Comparison of ENCODE assay signal across 25 cellular contexts in genomic region chr2:203846490-203847105, GRCh38. TPM values are rescaled to one million over a fixed set of nuclear protein-coding genes. Genes with fewer than 3 reads are reported as not detected.
DNase-seq lines count a peak whose midpoint lies in the region; ATAC-seq and TF ChIP-seq lines count a peak whose summit lies in the region.
"Had no signal": no experiment of that assay in that cellular context is flagged by ENCODE, and none has a peak within 500 bp of the region (broad histone marks: within the 10 kb centered on the region; RNA-seq: fewer than 3 reads in every experiment).

No MANE protein-coding gene starts in this region.

- H3K4me3 ChIP-seq in adipocyte (ENCODE audit: low read length) (peak overlapping the region; percentile 35), gastroesophageal sphincter (no peak overlapping the region), right cardiac atrium (ENCODE audit: low read length) (no peak overlapping the region), skeletal muscle satellite cell (ENCODE audit: low read length) (no peak overlapping the region)
- H3K4me3 ChIP-seq: GM23338, SJSA1 had no signal

- peak; percentile 43 for ATAC-seq in gastroesophageal sphincter
- ATAC-seq in right cardiac atrium: peak; percentile 85 to 95
- ATAC-seq: GM23338, HepG2 had no signal

- H3K27ac ChIP-seq in gastroesophageal sphincter (no peak overlapping the region), right cardiac atrium (ENCODE audit: low read length) (no peak overlapping the region)
- H3K27ac ChIP-seq: C4-2B, SJSA1 had no signal

- TF ChIP-seq EP300 in gastroesophageal sphincter (IDR thresholded peaks at IDR 0.05): no peak

- DNase-seq in adipocyte (ENCODE audit: low read depth) (no peak), right cardiac atrium (peak; percentile 50 to 69 (median 53)), GM13976 (ENCODE audit: low spot score) (no peak), NCI-H2081 treated with DMSO at 0.1 percent for 48 hours (lab: John Stamatoyannopoulos, UW) (no peak)
- no peak for DNase-seq in effector CD8-positive, alpha-beta T cell (lab: John Stamatoyannopoulos, UW)
- DNase-seq: CD8-positive, alpha-beta memory T cell; DMS79 treated with DMSO at 0.1 percent for 48 hours; GF-D8; H9; Karpas-422; NCI-H1092 treated with DMSO at 0.1 percent for 48 hours; NCI-H1436; NCI-H187; NCI-H2107; NCI-H446; NCI-H524 treated with DMSO at 0.1 percent for 48 hours; NCI-H774 had no signal

- no peaks in the 10 kb centered on the region for H3K36me3 ChIP-seq in adipocyte (ENCODE audit: control insufficient read depth, insufficient read depth, low read length, severe bottlenecking)
- H3K36me3 ChIP-seq in gastroesophageal sphincter: no peaks in the 10 kb centered on the region
- no peaks in the 10 kb centered on the region for H3K36me3 ChIP-seq in skeletal muscle satellite cell (ENCODE audit: insufficient read depth, low read length)
- H3K36me3 ChIP-seq: SJSA1 had no signal

- no peaks in the 10 kb centered on the region for H3K9me3 ChIP-seq in adipocyte (ENCODE audit: control insufficient read depth, low read length)
- H3K9me3 ChIP-seq in gastroesophageal sphincter: no peaks in the 10 kb centered on the region
- H3K9me3 ChIP-seq in right cardiac atrium (ENCODE audit: control insufficient read depth, low read length): no peaks in the 10 kb centered on the region
- no peaks in the 10 kb centered on the region for H3K9me3 ChIP-seq in skeletal muscle satellite cell (replicated peaks; ENCODE audit: low read length)
- H3K9me3 ChIP-seq: SJSA1 had no signal

- WGBS in gastroesophageal sphincter (ENCODE audit: low coverage in 1 of 2), 2 donors: 50 to 82% methylated on average over 2 to 6 of the region's 8 CpGs
- 55% methylated on average over 8 of the region's 8 CpGs for WGBS in right cardiac atrium

- H3K4me1 ChIP-seq in adipocyte (ENCODE audit: control insufficient read depth, insufficient read depth, low read length) (peaks cover 19% of the 10 kb centered on the region), gastroesophageal sphincter (no peaks in the 10 kb centered on the region), right cardiac atrium (ENCODE audit: control insufficient read depth, insufficient read depth, low read length) (no peaks in the 10 kb centered on the region), skeletal muscle satellite cell (ENCODE audit: control insufficient read depth, insufficient read depth, low read length) (no peaks in the 10 kb centered on the region)
- H3K4me1 ChIP-seq: SJSA1 had no signal

- H3K9ac ChIP-seq in adipocyte (ENCODE audit: low read length) (peak overlapping the region; percentile 61), skeletal muscle satellite cell (ENCODE audit: low read depth, low read length) (no peak overlapping the region)

- no peak for TF ChIP-seq CTCF in gastroesophageal sphincter (IDR thresholded peaks at IDR 0.05)
- TF ChIP-seq CTCF in GM13976 (IDR thresholded peaks at IDR 0.05; ENCODE audit: borderline replicate concordance, control extremely low read depth, extremely low read depth, insufficient read depth, missing control alignments): no peak

- no peak for TF ChIP-seq POLR2A in gastroesophageal sphincter (IDR thresholded peaks at IDR 0.05)

- in situ Hi-C loops in GM13976 (cut with MboI; ENCODE audit: low sequenced_read_pairs, unreplicated experiment): no loop called here

- intact Hi-C loops in right cardiac atrium (cut with DNase I): no loop called here

- H3K27me3 ChIP-seq in adipocyte (replicated peaks; ENCODE audit: control insufficient read depth, insufficient read depth, low read length) (no peaks in the 10 kb centered on the region), gastroesophageal sphincter (no peaks in the 10 kb centered on the region), right cardiac atrium (ENCODE audit: control insufficient read depth, insufficient read depth) (no peaks in the 10 kb centered on the region), skeletal muscle satellite cell (ENCODE audit: control insufficient read depth, insufficient read depth, low read length) (peaks cover 14% of the 10 kb centered on the region)

- peak overlapping the region; percentile 37 for H3K4me2 ChIP-seq in skeletal muscle satellite cell (ENCODE audit: low read length)
- H3K4me2 ChIP-seq: GM23338 had no signal

RNA-seq across cellular contexts. Expression of gene CTLA4, which starts 21.0 kb away (rescaled TPM):
- total RNA-seq in gastroesophageal sphincter: under 1 TPM in 1 of 4 donors, not detected in 3; 0.81 TPM
- not detected for total RNA-seq in right cardiac atrium
- 0.07 TPM for polyA plus RNA-seq in right cardiac atrium
- not detected in 2 replicates for total RNA-seq in skeletal muscle satellite cell (2012; rRNA removed)
- total RNA-seq: A673, GM23338, H9, HepG2, HT1080, SJSA1 had no signal
- polyA plus RNA-seq: GM23338 had no signal

Comparison
In these comparisons a context has a peak if more than half of its experiments do, and no peak if none do; other contexts are left out.
1. DNase-seq: peak in right cardiac atrium (3 of 3); none in adipocyte (single experiment), GM13976 (single experiment), NCI-H2081 treated with DMSO at 0.1 percent for 48 hours (single experiment) and effector CD8-positive, alpha-beta T cell (single experiment).